In the genomic region with DNA sequence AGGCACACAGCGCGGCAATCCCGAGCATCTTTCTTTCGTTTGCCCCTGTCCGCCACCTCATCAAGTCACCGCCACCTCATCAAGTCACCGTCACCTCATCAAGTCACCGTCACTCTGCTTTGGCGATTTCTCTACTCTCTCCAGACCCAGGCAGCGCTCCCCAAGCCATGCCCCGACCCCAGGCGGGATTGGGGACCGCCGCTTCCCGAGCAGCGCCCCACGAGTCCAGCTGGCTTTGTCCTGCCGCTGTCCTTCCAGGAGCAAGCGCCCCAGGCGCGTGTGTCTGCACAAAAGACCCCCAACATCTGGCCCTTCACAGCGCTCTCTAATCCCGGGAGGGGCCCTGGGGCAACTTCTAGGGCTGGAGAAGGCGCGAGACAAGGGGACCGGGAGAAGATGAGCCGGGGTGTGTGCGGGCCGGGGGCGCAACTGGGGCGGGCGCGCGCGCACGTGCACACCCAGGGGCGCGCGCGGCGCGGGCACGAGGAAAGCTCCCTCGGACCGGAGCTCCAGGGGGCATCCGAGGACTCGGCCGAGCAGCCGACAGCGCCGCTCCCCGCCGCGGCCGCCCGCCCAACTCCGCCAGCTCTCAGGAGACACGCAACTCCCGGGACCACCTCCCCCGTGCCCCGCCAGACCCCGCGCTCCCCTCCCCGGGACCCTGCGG, we compare ENCODE assay signal across 8 cellular contexts. TPM values are rescaled to one million over a fixed set of nuclear protein-coding genes. Genes with fewer than 3 reads are reported as not detected.
DNase-seq lines count a peak whose midpoint lies in the region; ATAC-seq and TF ChIP-seq lines count a peak whose summit lies in the region.

No MANE protein-coding gene starts in this region.

- ATAC-seq in GM21360 (IDR thresholded peaks at IDR 0.05; ENCODE audit: unreplicated experiment) (peak; percentile 22), activated B cell treated with CpG ODN at 0.5 μM for 24 hours (ENCODE audit: low read depth) (no peak)
- ATAC-seq in stimulated activated memory B cell treated with anti-CD40 and anti-IgM and Interleukin-4, amounts not matched to agents 10 μg/mL and 1 μg/mL and 100 μg/mL, for 72 hours: peak; percentile 13

- no peak for TF ChIP-seq CTCF in CD14-positive monocyte (IDR thresholded peaks at IDR 0.05)
- no peak for TF ChIP-seq CTCF in activated B cell treated with CpG ODN at 0.5 μM for 24 hours (IDR thresholded peaks at IDR 0.05)
- no peak for TF ChIP-seq CTCF in lower leg skin (IDR thresholded peaks at IDR 0.05)

- 0 to 1% methylated on average over 33 to 57 of the region's 65 CpGs for WGBS in lower leg skin, 2 donors

- H3K4me1 Mint-ChIP-seq in CD14-positive monocyte (peaks cover 14% of the 10 kb centered on the region), activated B cell treated with CpG ODN at 0.5 μM for 24 hours (peaks cover 15% of the 10 kb centered on the region)
- peaks cover 19% of the 10 kb centered on the region for H3K4me1 Mint-ChIP-seq in stimulated activated memory B cell treated with anti-CD40 and anti-IgM and Interleukin-4, amounts not matched to agents 10 μg/mL and 1 μg/mL and 100 μg/mL, for 72 hours

- peak overlapping the region; percentile 94 for H3K4me3 ChIP-seq in lower leg skin (ENCODE audit: low read depth, poor library complexity, severe bottlenecking)

- H3K9me3 Mint-ChIP-seq in CD14-positive monocyte (peaks cover 0 to 23% (median 4%) of the 10 kb centered on the region in 7 donors), activated B cell treated with CpG ODN at 0.5 μM for 24 hours (no peaks in the 10 kb centered on the region)
- H3K9me3 Mint-ChIP-seq in stimulated activated memory B cell treated with anti-CD40 and anti-IgM and Interleukin-4, amounts not matched to agents 10 μg/mL and 1 μg/mL and 100 μg/mL, for 72 hours: no peaks in the 10 kb centered on the region

- POLR2A ChIA-PET in activated B cell treated with CpG ODN at 0.5 μM for 24 hours (lab: Charles Lee): interaction anchor here (0.6 kb wide), 1 partner anchor 1936 kb away, joined by 3 read pairs; no protein-coding TSS in a partner anchor

- DNase-seq in CD14-positive monocyte (ENCODE audit: low spot score) (no peak), HT1080 (ENCODE audit: low read depth) (peak; percentile 21), activated B cell treated with CpG ODN at 0.5 μM for 24 hours (peak; percentile 27), dedifferentiated amniotic fluid mesenchymal stem cell (ENCODE audit: extremely low spot score) (peak; percentile 18), lower leg skin (ENCODE audit: low spot score in 2 of 2) (peak in 1 of 2 donors; percentile 88), NCI-H2107 treated with DMSO at 0.1 percent for 48 hours (lab: John Stamatoyannopoulos, UW; ENCODE audit: unreplicated experiment) (no peak)

- TF ChIP-seq POLR2A in lower leg skin (IDR thresholded peaks at IDR 0.05): no peak

- H3K27me3 Mint-ChIP-seq in CD14-positive monocyte (ENCODE audit: low read depth in 3 of 3): peaks cover 73 to 95% (median 80%) of the 10 kb centered on the region in 3 donors
- peaks cover 50% of the 10 kb centered on the region for H3K27me3 Mint-ChIP-seq in activated B cell treated with CpG ODN at 0.5 μM for 24 hours
- H3K27me3 Mint-ChIP-seq in stimulated activated memory B cell treated with anti-CD40 and anti-IgM and Interleukin-4, amounts not matched to agents 10 μg/mL and 1 μg/mL and 100 μg/mL, for 72 hours: peaks cover 56% of the 10 kb centered on the region

- intact Hi-C loops in CD14-positive monocyte (cut with micrococcal nuclease) (loop anchor here in 1 of 2 donors (10.0 kb wide), 1 partner anchor 259 kb away; no protein-coding TSS in a partner anchor), activated B cell treated with CpG ODN at 0.5 μM for 24 hours (cut with micrococcal nuclease) (loop anchor here (5.0 kb wide), 1 partner anchor 311 kb away; no protein-coding TSS in a partner anchor), lower leg skin (cut with DNase I; ENCODE audit: low total_unique reads) (no loop called here)

- H3K36me3 Mint-ChIP-seq in CD14-positive monocyte: peaks cover 5% of the 10 kb centered on the region in 2 donors
- no peaks in the 10 kb centered on the region for H3K36me3 Mint-ChIP-seq in activated B cell treated with CpG ODN at 0.5 μM for 24 hours (ENCODE audit: low read depth)
- H3K36me3 Mint-ChIP-seq in stimulated activated memory B cell treated with anti-CD40 and anti-IgM and Interleukin-4, amounts not matched to agents 10 μg/mL and 1 μg/mL and 100 μg/mL, for 72 hours: no peaks in the 10 kb centered on the region

- CTCF ChIA-PET in activated B cell treated with CpG ODN at 0.5 μM for 24 hours (lab: Charles Lee): no interaction called here

- peak overlapping the region in 1 of 7 donors; percentile 13 for H3K27ac Mint-ChIP-seq in CD14-positive monocyte
- H3K27ac Mint-ChIP-seq in activated B cell treated with CpG ODN at 0.5 μM for 24 hours: no peak overlapping the region
- H3K27ac Mint-ChIP-seq in stimulated activated memory B cell treated with anti-CD40 and anti-IgM and Interleukin-4, amounts not matched to agents 10 μg/mL and 1 μg/mL and 100 μg/mL, for 72 hours: peak overlapping the region; percentile 40

- peak overlapping the region; percentile 82 to 93 for H3K4me3 Mint-ChIP-seq in CD14-positive monocyte
- peak overlapping the region; percentile 79 for H3K4me3 Mint-ChIP-seq in activated B cell treated with CpG ODN at 0.5 μM for 24 hours
- peak overlapping the region; percentile 80 for H3K4me3 Mint-ChIP-seq in stimulated activated memory B cell treated with anti-CD40 and anti-IgM and Interleukin-4, amounts not matched to agents 10 μg/mL and 1 μg/mL and 100 μg/mL, for 72 hours

RNA-seq across cellular contexts. Expression of gene RNF152, which starts 0.6 kb away (rescaled TPM):
- polyA plus RNA-seq in CD14-positive monocyte: under 1 TPM; 0.03 to 0.54 TPM
- total RNA-seq in HT1080 (2014; rRNA removed; shearing (Covaris generic)): 3.1 and 4.0 TPM in 2 replicates
- polyA plus RNA-seq in HT1080 (2015; cell fraction: cytosol; rRNA removed): 1.6 and 4.7 TPM in 2 replicates
- polyA plus RNA-seq in HT1080 (2015; cell fraction: nucleus; rRNA removed): 1.2 and 1.8 TPM in 2 replicates
- total RNA-seq in activated B cell treated with CpG ODN at 0.5 μM for 24 hours (0.02 TPM in 1 of 2 replicates, not detected in the other), lower leg skin (100 to 1,000 TPM in 1 of 4 donors, 10 to 100 TPM in 3; 37.1 to 112 (median 82.5) TPM)

Comparison
In these comparisons a context has a peak if more than half of its experiments do, and no peak if none do; other contexts are left out.
1. DNase-seq: peak in HT1080 (single experiment), activated B cell treated with CpG ODN at 0.5 μM for 24 hours (single experiment) and dedifferentiated amniotic fluid mesenchymal stem cell (single experiment); none in CD14-positive monocyte (single experiment) and NCI-H2107 treated with DMSO at 0.1 percent for 48 hours (single experiment).
2. Peak in every context shown above with its lines, with median percentiles within 50 percentile points of each other: H3K4me3 Mint-ChIP-seq.